In genomic region chr12:118853634-118854033, GRCh38 we compare ENCODE assay signal across 12 cellular contexts.
A peak's percentile ranks its signal among the peaks of the same experiment; 100 is the strongest.
DNase-seq lines count a peak whose midpoint lies in the region; ATAC-seq, FAIRE-seq and TF ChIP-seq lines count a peak whose summit lies in the region.
"Had no signal": no experiment of that assay in that cellular context is flagged by ENCODE, and none has a peak within 500 bp of the region (broad histone marks: within the 10 kb centered on the region; RNA-seq: fewer than 3 reads in every experiment).

No MANE protein-coding gene starts in this region.

- no peaks in the 10 kb centered on the region for H4K20me1 ChIP-seq in GM12878 (ENCODE audit: control insufficient read depth, insufficient read depth)

- no TSS peak for BruUV-seq in GM12878 (replicated peaks; lab: Mats Ljungman, UMichigan)

- H3K4me3 ChIP-seq in GM12875 (ENCODE audit: low read depth, low read length) (no peak overlapping the region), GM12878 (no peak overlapping the region), right lobe of liver (no peak overlapping the region)
- H3K4me3 ChIP-seq: ascending aorta, lung had no signal

- TF ChIP-seq RAD21 in GM12878 (IDR thresholded peaks at IDR 0.05; ENCODE audit: insufficient read depth, low read depth, low read length), result 0 out of 2 replicates have a peak, but pooled peaks have one; percentile 13

- H3K9me3 ChIP-seq in GM12878 (replicated peaks; ENCODE audit: control insufficient read depth, insufficient read depth, low read length) (no peaks in the 10 kb centered on the region), right lobe of liver (no peaks in the 10 kb centered on the region)
- H3K9me3 ChIP-seq: ascending aorta had no signal

- no peak for FAIRE-seq in GM12878 (lab: Jason Lieb, UNC)
- FAIRE-seq: TTC549 had no signal

- peak; percentile 2 for DNase-seq in NCI-H2196 (lab: John Stamatoyannopoulos, UW; ENCODE audit: unreplicated experiment)
- DNase-seq in NCI-H2196 treated with DMSO at 0.1 percent for 48 hours (lab: John Stamatoyannopoulos, UW; ENCODE audit: unreplicated experiment), result no peak
- DNase-seq in GM12878 (ENCODE audit: low read depth, low spot score), result no peak
- DNase-seq in right lobe of liver, result no peak
- DNase-seq in epidermal melanocyte (ENCODE audit: insufficient read length, low spot score), result no peak
- no peak for DNase-seq in SKM-1 (lab: John Stamatoyannopoulos, UW; ENCODE audit: unreplicated experiment)
- DNase-seq: NCI-H2107 had no signal

- no peaks in the 10 kb centered on the region for H3K27me3 ChIP-seq in GM12878 (replicated peaks in 1 of 2; ENCODE audit: control insufficient read depth in 2 of 2, insufficient read depth in 2 of 2, low read length in 1 of 2)
- peaks cover 0 to 6% of the 10 kb centered on the region in 2 donors for H3K27me3 ChIP-seq in right lobe of liver
- H3K27me3 ChIP-seq: ascending aorta had no signal

- no peaks in the 10 kb centered on the region for H3K4me1 ChIP-seq in GM12878 (ENCODE audit: control insufficient read depth, insufficient read depth, low read length)
- no peaks in the 10 kb centered on the region for H3K4me1 ChIP-seq in right lobe of liver
- H3K4me1 ChIP-seq: ascending aorta had no signal

- CTCF ChIA-PET in GM12878 (lab: Yijun Ruan, JAX), result interaction anchor here (1.4 kb wide), 1 partner anchor 21 kb away, joined by 3 read pairs; no protein-coding TSS in a partner anchor

- H3K27ac ChIP-seq in GM12878 (ENCODE audit: control insufficient read depth, insufficient read depth) (no peak overlapping the region), right lobe of liver (no peak overlapping the region)
- H3K27ac ChIP-seq: ascending aorta had no signal

- no peak for ATAC-seq in GM12878
- peak in 2 of 4 donors; percentile 30 to 36 for ATAC-seq in right lobe of liver
- no peak for ATAC-seq in GM18861 (IDR thresholded peaks at IDR 0.05; ENCODE audit: unreplicated experiment)

- peak; percentile 24; the same call in 1 of the 2 replicates for TF ChIP-seq CTCF in GM12875 (IDR thresholded peaks at IDR 0.05; ENCODE audit: borderline replicate concordance, insufficient read depth, low read depth, low read length)
- TF ChIP-seq CTCF in GM12878 (IDR thresholded peaks at IDR 0.05 in 2 of 3, conservative IDR thresholded peaks at IDR 0.05 in 1 of 3; ENCODE audit: control insufficient read depth in 2 of 3, extremely low read depth in 1 of 3, insufficient read depth in 1 of 3, low read depth in 3 of 3, low read length in 3 of 3), result peak in 1 of 3 experiments; percentile 9; a peak in 1 of 6 replicates
- TF ChIP-seq CTCF in right lobe of liver (IDR thresholded peaks at IDR 0.05), result peak; percentile 25 to 46 (median 42)

- POLR2A ChIA-PET in GM12878 (lab: Charles Lee), result no interaction called here

- H3K4me2 ChIP-seq in GM12878 (ENCODE audit: control insufficient read depth, insufficient read depth), result no peak overlapping the region

- RAD21 ChIA-PET in GM12878 (lab: Charles Lee; ENCODE audit: unreplicated experiment), result no interaction called here

- no peak overlapping the region for H2AFZ ChIP-seq in GM12878 (ENCODE audit: control insufficient read depth, low read depth, low read length)

- in situ Hi-C loops in GM12878 (cut with MboI), result no loop called here

- no peak for TF ChIP-seq EP300 in GM12878 (IDR thresholded peaks at IDR 0.05; ENCODE audit: borderline replicate concordance in 1 of 2, control insufficient read depth in 1 of 2, low read depth in 2 of 2, low read length in 2 of 2)

- H3K79me2 ChIP-seq in GM12878 (ENCODE audit: control insufficient read depth, insufficient read depth, low read length), result no peaks in the 10 kb centered on the region

- intact Hi-C loops in GM12878 (cut with micrococcal nuclease; ENCODE audit: unreplicated experiment), result no loop called here
- intact Hi-C loops in right lobe of liver (cut with DNase I), result no loop called here

- SMC1A ChIA-PET in GM12878 (lab: Charles Lee; ENCODE audit: uncharacterized antibody, unreplicated experiment), result no interaction called here

- 8% methylated on average over 4 of the region's 4 CpGs for WGBS in GM12878 (ENCODE audit: insufficient coverage, insufficient replicate concordance, low lambda C conversion rate, missing lambda C conversion rate)
- WGBS in right lobe of liver (ENCODE audit: insufficient coverage, low coverage, low lambda C conversion rate, missing lambda C conversion rate), result 29% methylated on average over 3 of the region's 4 CpGs

- no peak overlapping the region for H3K9ac ChIP-seq in GM12878 (ENCODE audit: control insufficient read depth, insufficient read depth, low read length)

- H3K36me3 ChIP-seq in GM12878 (ENCODE audit: control insufficient read depth in 2 of 2, insufficient read depth in 2 of 2, low read length in 1 of 2) (no peaks in the 10 kb centered on the region), right lobe of liver (no peaks in the 10 kb centered on the region)
- H3K36me3 ChIP-seq: ascending aorta had no signal

- no peak for TF ChIP-seq POLR2A in GM12878 (IDR thresholded peaks at IDR 0.05; ENCODE audit: low read depth, low read length)
- TF ChIP-seq POLR2A in right lobe of liver (IDR thresholded peaks at IDR 0.05), result no peak

TF ChIP-seq in GM12878, 131 proteins besides CTCF, POLR2A, EP300 and RAD21:
- TF ChIP-seq ATF2 (IDR thresholded peaks at IDR 0.05; ENCODE audit: low read length) (no peak), IRF3 (IDR thresholded peaks at IDR 0.05) (no peak), RUNX3 (IDR thresholded peaks at IDR 0.05; ENCODE audit: low read length) (no peak), TBL1XR1 (IDR thresholded peaks at IDR 0.05; ENCODE audit: low read depth, low read length) (no peak), RB1 (IDR thresholded peaks at IDR 0.05; ENCODE audit: borderline replicate concordance) (no peak), TCF12 (IDR thresholded peaks at IDR 0.05; ENCODE audit: low read depth, low read length) (no peak), CBX5 (IDR thresholded peaks at IDR 0.05; ENCODE audit: low read depth) (no peak), NRF1 (conservative IDR thresholded peaks at IDR 0.05; ENCODE audit: low read depth, low read length) (no peak), TAF1 (IDR thresholded peaks at IDR 0.05; ENCODE audit: borderline replicate concordance, low read depth, low read length) (no peak), ZBTB11 (CRISPR knock-in tag; IDR thresholded peaks at IDR 0.05) (no peak), ZZZ3 (IDR thresholded peaks at IDR 0.05; ENCODE audit: control insufficient read depth, insufficient read length, low read depth) (no peak), POU2F2 (IDR thresholded peaks at IDR 0.05; ENCODE audit: borderline replicate concordance, low read depth, low read length) (no peak), ESRRA (IDR thresholded peaks at IDR 0.05; ENCODE audit: low read length) (no peak), IKZF2 (IDR thresholded peaks at IDR 0.05) (no peak), MEF2A (IDR thresholded peaks at IDR 0.05; ENCODE audit: insufficient read depth, low read depth, low read length) (no peak)
